Comparison of ENCODE assay signal across 8 cellular contexts in the genomic region with DNA sequence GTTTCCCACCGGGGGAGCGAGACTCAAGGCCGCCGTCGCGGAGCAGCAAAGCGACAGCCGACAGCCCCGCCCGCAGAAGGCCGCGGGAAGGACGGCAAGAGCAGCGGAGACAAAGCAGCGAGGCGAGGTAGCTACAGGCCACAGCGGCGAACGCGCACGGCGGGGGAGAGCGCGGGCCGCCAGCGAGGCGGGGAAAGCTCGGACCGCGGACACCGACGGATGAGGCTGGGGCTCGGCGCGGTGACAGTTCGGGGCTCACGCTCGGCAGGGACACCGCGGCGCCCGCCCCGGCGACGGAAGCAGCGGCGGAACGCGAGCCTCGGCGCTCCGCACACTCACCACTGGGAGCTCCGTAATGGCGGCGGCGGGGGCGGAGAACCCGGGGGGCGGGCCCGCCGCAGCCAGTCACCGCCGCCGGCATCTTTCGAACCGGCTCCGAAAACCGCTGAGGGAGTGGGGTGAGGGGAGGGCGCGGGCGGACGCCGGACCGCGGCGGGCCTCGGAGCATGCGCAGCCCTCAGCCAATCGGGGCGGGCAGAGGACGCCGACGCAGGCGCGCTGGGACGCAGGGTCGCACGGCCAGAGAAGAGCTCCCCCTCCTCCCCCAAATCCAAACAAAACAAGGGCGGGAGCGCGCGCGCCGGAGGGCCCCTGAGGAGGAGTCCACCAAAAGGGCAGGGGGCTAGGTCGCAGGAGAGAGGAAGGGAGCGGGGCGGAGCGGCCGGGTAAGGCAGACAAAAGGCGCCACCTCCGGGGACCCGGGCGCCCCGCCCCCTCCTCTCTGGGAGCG. TPM values are rescaled to one million over a fixed set of nuclear protein-coding genes. Genes with fewer than 3 reads are reported as not detected.
DNase-seq lines count a peak whose midpoint lies in the region; ATAC-seq and TF ChIP-seq lines count a peak whose summit lies in the region.

No MANE protein-coding gene starts in this region.

- peaks cover 5% of the 10 kb centered on the region for H3K4me1 ChIP-seq in Caco-2
- H3K4me1 ChIP-seq in endodermal cell (ENCODE audit: control insufficient read depth, insufficient read depth, low read length) = no peaks in the 10 kb centered on the region
- no peaks in the 10 kb centered on the region for H3K4me1 ChIP-seq in mesodermal cell (ENCODE audit: control insufficient read depth, insufficient read depth, low read length, poor library complexity, severe bottlenecking)

- BruUV-seq in Caco-2 (replicated peaks; lab: Mats Ljungman, UMichigan) = no TSS peak

- peaks cover 28% of the 10 kb centered on the region for H3K36me3 Mint-ChIP-seq in Caco-2 (ENCODE audit: insufficient read depth, unreplicated experiment)
- H3K36me3 Mint-ChIP-seq in endodermal cell (ENCODE audit: low read depth) = no peaks in the 10 kb centered on the region

- H3K36me3 ChIP-seq in Caco-2 (ENCODE audit: control insufficient read depth, insufficient read depth, low read length) (no peaks in the 10 kb centered on the region), endodermal cell (ENCODE audit: control insufficient read depth, insufficient read depth, low read length) (no peaks in the 10 kb centered on the region), mesodermal cell (ENCODE audit: control insufficient read depth, insufficient read depth, low read length) (peaks cover 24% of the 10 kb centered on the region)

- H3K4me3 ChIP-seq in Caco-2 (ENCODE audit: low read depth, low read length) (peak overlapping the region; percentile 99), endodermal cell (ENCODE audit: low read length) (peak overlapping the region; percentile 91), mesodermal cell (ENCODE audit: extremely low read depth, insufficient read depth, low read length, poor library complexity, severe bottlenecking) (peak overlapping the region; percentile 96)

- DNase-seq in Caco-2 (peak; percentile 98), HUDEP-2 (lab: John Stamatoyannopoulos, UW; ENCODE audit: unreplicated experiment in 76 of 76) (peak in 75 of 76 experiments; percentile 30 to 95 (median 89)), NOMO-1 treated with dmso at 0.1 percent for 144 hours (lab: John Stamatoyannopoulos, UW; ENCODE audit: unreplicated experiment) (peak; percentile 94), endodermal cell (peak; percentile 98)
- peak; percentile 87 for DNase-seq in activated CD8-positive, alpha-beta memory T cell treated with anti-CD3 and anti-CD28 coated beads, Interleukin-2, amount 50 U/mL, for 24 hours (ENCODE audit: extremely low read depth)
- DNase-seq in stimulated activated CD8-positive, alpha-beta memory T cell treated with anti-CD3 and anti-CD28 coated beads, Interleukin-15, amount 100 ng/mL, for 24 hours (ENCODE audit: low read depth) = peak; percentile 95

- intact Hi-C loops in Caco-2 (cut with micrococcal nuclease; ENCODE audit: unreplicated experiment) = loop anchor here (10.0 kb wide), 3 partner anchors 58 to 388 kb away; a partner anchor contains a TSS

- CTCF ChIA-PET in Caco-2 (lab: Charles Lee) = interaction anchor here (0.6 to 1.3 kb wide), 5 partner anchors 90 to 582 kb away, joined by 3 to 6 read pairs (median 4); no protein-coding TSS in a partner anchor

- 0% methylated on average over 13 to 105 of the region's 105 CpGs for WGBS in endodermal cell (ENCODE audit: insufficient coverage in 1 of 2, insufficient read length in 1 of 2), 2 experiments
- 1% methylated on average over 60 to 63 of the region's 105 CpGs for WGBS in mesodermal cell (ENCODE audit: insufficient coverage in 2 of 2), 2 experiments

- no peaks in the 10 kb centered on the region for H3K27me3 ChIP-seq in Caco-2 (replicated peaks; ENCODE audit: control insufficient read depth, insufficient read depth, low read length)
- H3K27me3 ChIP-seq in endodermal cell (ENCODE audit: control insufficient read depth, insufficient read depth, low read length, poor library complexity, severe bottlenecking) = no peaks in the 10 kb centered on the region

- no peaks in the 10 kb centered on the region for H3K27me3 Mint-ChIP-seq in Caco-2 (ENCODE audit: insufficient read depth, unreplicated experiment)
- no peaks in the 10 kb centered on the region for H3K27me3 Mint-ChIP-seq in endodermal cell (ENCODE audit: insufficient read depth)

- H3K4me1 Mint-ChIP-seq in Caco-2 (ENCODE audit: low read depth, unreplicated experiment) (no peaks in the 10 kb centered on the region), endodermal cell (peaks cover 22% of the 10 kb centered on the region)

- no peaks in the 10 kb centered on the region for H3K9me3 Mint-ChIP-seq in Caco-2 (ENCODE audit: unreplicated experiment)
- no peaks in the 10 kb centered on the region for H3K9me3 Mint-ChIP-seq in endodermal cell

- POLR2A ChIA-PET in Caco-2 (lab: Charles Lee) = interaction anchor here (0.6 to 1.5 kb wide), 13 partner anchors 10 to 389 kb away, joined by 3 to 7 read pairs (median 4); a partner anchor contains a TSS

- peak overlapping the region; percentile 99 for H3K27ac ChIP-seq in endodermal cell (ENCODE audit: low read depth, low read length)
- H3K27ac ChIP-seq in mesodermal cell (ENCODE audit: low read depth, low read length, severe bottlenecking) = peak overlapping the region; percentile 98

- H3K4me3 Mint-ChIP-seq in Caco-2 (ENCODE audit: unreplicated experiment) (peak overlapping the region; percentile 98), endodermal cell (peak overlapping the region; percentile 98)

- ATAC-seq in GM21390 (IDR thresholded peaks at IDR 0.05; ENCODE audit: unreplicated experiment) = peak; percentile 68

- peak overlapping the region; percentile 95 for H3K27ac Mint-ChIP-seq in Caco-2 (ENCODE audit: unreplicated experiment)
- peak overlapping the region; percentile 98 for H3K27ac Mint-ChIP-seq in endodermal cell

- H3K9me3 ChIP-seq in Caco-2 (no peaks in the 10 kb centered on the region), endodermal cell (ENCODE audit: control insufficient read depth, low read length) (no peaks in the 10 kb centered on the region), mesodermal cell (ENCODE audit: control insufficient read depth, low read length) (no peaks in the 10 kb centered on the region)

- TF ChIP-seq CTCF in Caco-2 (IDR thresholded peaks at IDR 0.05; ENCODE audit: insufficient read depth in 1 of 2, low read depth in 1 of 2, low read length in 1 of 2, severe bottlenecking in 1 of 2, unreplicated experiment in 1 of 2) (no peak), endodermal cell (conservative IDR thresholded peaks at IDR 0.05) (no peak)

- H3K9ac ChIP-seq in endodermal cell (ENCODE audit: extremely low read depth, low read length, poor library complexity, severe bottlenecking) = peak overlapping the region; percentile 90

RNA-seq across cellular contexts. Expression of a gene that starts 0.6 kb away (rescaled TPM):
- 222 and 240 TPM in 2 replicates for total RNA-seq in Caco-2 (2022)
- total RNA-seq in endodermal cell = 100 to 1,000 TPM; 207 to 223 TPM
- 240 TPM for polyA plus RNA-seq in endodermal cell (2013, experiment 1 of 2)
- 243 TPM for polyA plus RNA-seq in endodermal cell (2013, experiment 2 of 2)
- 190 TPM for polyA plus RNA-seq in mesodermal cell (2013, experiment 1 of 2)
- 209 TPM for polyA plus RNA-seq in mesodermal cell (2013, experiment 2 of 2)

RNA-seq across cellular contexts. Expression of a gene that starts 54.0 kb away (rescaled TPM):
- total RNA-seq in Caco-2 (2022) (2.8 and 3.5 TPM in 2 replicates), endodermal cell (1 to 10 TPM; 4.0 to 5.0 TPM)
- 6.6 TPM for polyA plus RNA-seq in endodermal cell (2013, experiment 1 of 2)
- polyA plus RNA-seq in endodermal cell (2013, experiment 2 of 2) = 5.1 TPM
- 2.1 TPM for polyA plus RNA-seq in mesodermal cell (2013, experiment 1 of 2)
- polyA plus RNA-seq in mesodermal cell (2013, experiment 2 of 2) = 1.9 TPM

Comparison
In these comparisons a context has a peak if more than half of its experiments do, and no peak if none do; other contexts are left out.
1. Peak in every context shown above with its lines: DNase-seq, ATAC-seq, H3K4me3 ChIP-seq and H3K27ac ChIP-seq.